In the genomic region with DNA sequence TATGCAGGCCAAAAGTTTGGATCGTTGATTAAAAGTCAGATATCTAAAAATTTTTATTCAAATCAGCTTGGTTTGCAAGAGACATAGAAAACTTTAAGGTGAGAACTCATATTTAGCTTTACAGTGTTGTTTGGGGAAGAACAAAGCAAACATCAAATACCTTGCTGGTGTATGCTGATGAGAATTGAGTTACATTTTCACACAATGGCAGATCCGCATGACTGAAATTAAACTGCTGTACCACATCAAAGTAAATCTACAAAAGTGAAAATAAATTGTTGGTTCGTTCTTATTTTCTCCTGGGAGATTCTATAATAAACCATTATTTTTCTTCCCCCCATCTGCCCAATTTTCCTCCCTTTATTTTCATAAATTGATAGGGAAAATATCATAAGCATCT, we compare ENCODE assay signal across 27 cellular contexts.
"Had no signal": no experiment of that assay in that cellular context is flagged by ENCODE, and none has a peak within 500 bp of the region (broad histone marks: within the 10 kb centered on the region; RNA-seq: fewer than 3 reads in every experiment).

No MANE protein-coding gene starts in this region.

- H3K27ac ChIP-seq: brain microvascular endothelial cell, colonic mucosa, WERI-Rb-1 had no signal

- ATAC-seq: activated CD8-positive, alpha-beta memory T cell treated with anti-CD3 and anti-CD28 coated beads, Interleukin-2, amount 10 ng/mL, durations not matched to agents 7 days and 5 days; activated naive CD8-positive, alpha-beta T cell treated with anti-CD3 and anti-CD28 coated beads, Interleukin-2, amount 50 U/mL, for 24 hours had no signal

- H3K36me3 ChIP-seq: brain microvascular endothelial cell, colonic mucosa, WERI-Rb-1 had no signal

- H3K4me3 ChIP-seq: colonic mucosa had no signal

- DNase-seq: activated CD4-positive, alpha-beta memory T cell treated with anti-CD3 and anti-CD28 coated beads, Interleukin-2, amount 10 ng/mL, durations not matched to agents 7 days and 5 days; activated CD4-positive, alpha-beta T cell treated with anti-CD3 and anti-CD28 coated beads for 1 hour; activated CD4-positive, alpha-beta T cell treated with anti-CD3 and anti-CD28 coated beads for 48 hours; activated CD4-positive, CD25-positive, alpha-beta regulatory T cell; activated CD8-positive, alpha-beta memory T cell treated with anti-CD3 and anti-CD28 coated beads for 24 hours; activated CD8-positive, alpha-beta memory T cell treated with anti-CD3 and anti-CD28 coated beads, Interleukin-2, amount 10 ng/mL, durations not matched to agents 7 days and 5 days; activated CD8-positive, alpha-beta memory T cell treated with anti-CD3 and anti-CD28 coated beads, Interleukin-2, amount 50 U/mL, for 48 hours; activated effector memory CD4-positive, alpha-beta T cell treated with Interleukin-2 at 50 U/mL for 16 hours; activated naive CD4-positive, alpha-beta T cell treated with anti-CD3 and anti-CD28 coated beads, Interleukin-2, amount 10 ng/mL, durations not matched to agents 7 days and 5 days; activated naive CD8-positive, alpha-beta T cell treated with anti-CD3 and anti-CD28 coated beads, Interleukin-2, amount 50 U/mL, for 24 hours; activated T-cell treated with anti-CD3 and anti-CD28 coated beads, Interleukin-2, amount 50 U/mL, for 48 hours; aorta; brain microvascular endothelial cell; central memory CD4-positive, alpha-beta T cell; colonic mucosa; NCI-H1092 treated with DMSO at 0.1 percent for 48 hours; NCI-H1417; NCI-H146; NCI-H187; NCI-H2081; NCI-H446; NCI-H524 treated with DMSO at 0.1 percent for 48 hours; OCI-M1; Right ventricle myocardium superior; SW 1271; T1000; WERI-Rb-1 had no signal

- H3K4me1 ChIP-seq: colonic mucosa had no signal

- H3K27me3 ChIP-seq: brain microvascular endothelial cell, colonic mucosa had no signal

- H3K9me3 ChIP-seq: colonic mucosa had no signal
